Comparison of ENCODE assay signal across 15 cellular contexts in genomic region chr13:37656247-37656940, GRCh38. TPM values are rescaled to one million over a fixed set of nuclear protein-coding genes. Genes with fewer than 3 reads are reported as not detected.
DNase-seq lines count a peak whose midpoint lies in the region; ATAC-seq, FAIRE-seq and TF ChIP-seq lines count a peak whose summit lies in the region.
"Had no signal": no experiment of that assay in that cellular context is flagged by ENCODE, and none has a peak within 500 bp of the region (broad histone marks: within the 10 kb centered on the region; RNA-seq: fewer than 3 reads in every experiment).

No MANE protein-coding gene starts in this region.

- no peaks in the 10 kb centered on the region for H4K20me1 ChIP-seq in astrocyte (ENCODE audit: insufficient read depth, low read length)

- H3K4me2 ChIP-seq in astrocyte (ENCODE audit: low read length) = peak overlapping the region; percentile 62

- peak; percentile 20 for ATAC-seq in activated naive CD8-positive, alpha-beta T cell treated with anti-CD3 and anti-CD28 coated beads, Interleukin-2, amount 50 U/mL, for 24 hours
- peak; percentile 54 for ATAC-seq in aorta (ENCODE audit: low FRiP score)
- no peak for ATAC-seq in HG02588 (IDR thresholded peaks at IDR 0.05; ENCODE audit: unreplicated experiment)
- no peak for ATAC-seq in HG03159 (IDR thresholded peaks at IDR 0.05; ENCODE audit: unreplicated experiment)
- ATAC-seq: activated T-cell treated with anti-CD3 and anti-CD28 coated beads, Interleukin-2, amount 50 U/mL, for 72 hours had no signal

- H3K27ac ChIP-seq in astrocyte (ENCODE audit: low read depth, low read length) (peak overlapping the region; percentile 97), aorta (ENCODE audit: low read depth in 1 of 2, low read length in 2 of 2) (peak overlapping the region in 1 of 2 donors; percentile 17)
- H3K27ac ChIP-seq: 22Rv1, right atrium auricular region, VCaP had no signal

- H3K4me3 ChIP-seq in astrocyte (ENCODE audit: insufficient read depth, low read depth, low read length) (no peak overlapping the region), aorta (ENCODE audit: low read length in 2 of 2) (no peak overlapping the region)
- H3K4me3 ChIP-seq: right atrium auricular region had no signal

- no peaks in the 10 kb centered on the region for H3K36me3 Mint-ChIP-seq in activated naive CD8-positive, alpha-beta T cell treated with anti-CD3 and anti-CD28 coated beads, Interleukin-2, amount 50 U/mL, for 24 hours (ENCODE audit: low read depth)
- no peaks in the 10 kb centered on the region for H3K36me3 Mint-ChIP-seq in activated naive CD8-positive, alpha-beta T cell treated with anti-CD3 and anti-CD28 coated beads for 36 hours
- no peaks in the 10 kb centered on the region for H3K36me3 Mint-ChIP-seq in astrocyte (ENCODE audit: low read depth, unreplicated experiment)

- H3K9ac ChIP-seq in astrocyte (ENCODE audit: low read length) = peak overlapping the region; percentile 68

- no peak overlapping the region for H3K27ac Mint-ChIP-seq in activated naive CD8-positive, alpha-beta T cell treated with anti-CD3 and anti-CD28 coated beads, Interleukin-2, amount 50 U/mL, for 24 hours
- H3K27ac Mint-ChIP-seq in activated naive CD8-positive, alpha-beta T cell treated with anti-CD3 and anti-CD28 coated beads for 36 hours = no peak overlapping the region
- peak overlapping the region; percentile 99 for H3K27ac Mint-ChIP-seq in astrocyte (ENCODE audit: unreplicated experiment)
- H3K27ac Mint-ChIP-seq: activated T-cell treated with anti-CD3 and anti-CD28 coated beads, Interleukin-2, amount 50 U/mL, for 72 hours had no signal

- H3K4me1 ChIP-seq in astrocyte (ENCODE audit: insufficient read depth, low read length) (peaks cover 21% of the 10 kb centered on the region), aorta (ENCODE audit: control insufficient read depth in 1 of 2, insufficient read depth in 2 of 2, low read length in 2 of 2) (no peaks in the 10 kb centered on the region)
- H3K4me1 ChIP-seq: right atrium auricular region had no signal

- no peak overlapping the region for H2AFZ ChIP-seq in astrocyte (ENCODE audit: low read depth, low read length)

- no peak for TF ChIP-seq CTCF in astrocyte (IDR thresholded peaks at IDR 0.05; ENCODE audit: insufficient read depth, low read depth, low read length)

- intact Hi-C loops in aorta (cut with DNase I) = no loop called here

- H3K36me3 ChIP-seq in astrocyte (ENCODE audit: insufficient read depth, low read length) (no peaks in the 10 kb centered on the region), aorta (ENCODE audit: control insufficient read depth in 1 of 2, insufficient read depth in 2 of 2, low read length in 1 of 2) (no peaks in the 10 kb centered on the region)
- H3K36me3 ChIP-seq: right atrium auricular region had no signal

- no peak for DNase-seq in activated naive CD8-positive, alpha-beta T cell treated with anti-CD3 and anti-CD28 coated beads, Interleukin-2, amount 50 U/mL, for 24 hours
- DNase-seq in activated naive CD8-positive, alpha-beta T cell treated with anti-CD3 and anti-CD28 coated beads for 36 hours = no peak
- peak; percentile 99 for DNase-seq in astrocyte (ENCODE audit: low read depth)
- peak; percentile 62 for DNase-seq in hepatic stellate cell (ENCODE audit: low spot score)
- DNase-seq in aorta = peak in 1 of 2 donors; percentile 47
- DNase-seq in activated effector memory CD4-positive, alpha-beta T cell treated with Interleukin-2 at 50 U/mL for 16 hours = no peak
- DNase-seq: activated T-cell treated with anti-CD3 and anti-CD28 coated beads, Interleukin-2, amount 50 U/mL, for 72 hours; effector memory CD4-positive, alpha-beta T cell; NCI-H187 treated with DMSO at 0.1 percent for 48 hours; OCI-M1 had no signal

- H3K9me3 Mint-ChIP-seq in activated naive CD8-positive, alpha-beta T cell treated with anti-CD3 and anti-CD28 coated beads, Interleukin-2, amount 50 U/mL, for 24 hours = no peaks in the 10 kb centered on the region
- no peaks in the 10 kb centered on the region for H3K9me3 Mint-ChIP-seq in activated naive CD8-positive, alpha-beta T cell treated with anti-CD3 and anti-CD28 coated beads for 36 hours
- no peaks in the 10 kb centered on the region for H3K9me3 Mint-ChIP-seq in astrocyte (ENCODE audit: unreplicated experiment)

- no peak overlapping the region for H3K4me3 Mint-ChIP-seq in activated naive CD8-positive, alpha-beta T cell treated with anti-CD3 and anti-CD28 coated beads, Interleukin-2, amount 50 U/mL, for 24 hours
- no peak overlapping the region for H3K4me3 Mint-ChIP-seq in activated naive CD8-positive, alpha-beta T cell treated with anti-CD3 and anti-CD28 coated beads for 36 hours
- H3K4me3 Mint-ChIP-seq in astrocyte (ENCODE audit: unreplicated experiment) = no peak overlapping the region
- H3K4me3 Mint-ChIP-seq: activated T-cell treated with anti-CD3 and anti-CD28 coated beads, Interleukin-2, amount 50 U/mL, for 72 hours had no signal

- H3K27me3 Mint-ChIP-seq in activated naive CD8-positive, alpha-beta T cell treated with anti-CD3 and anti-CD28 coated beads, Interleukin-2, amount 50 U/mL, for 24 hours = no peaks in the 10 kb centered on the region
- no peaks in the 10 kb centered on the region for H3K27me3 Mint-ChIP-seq in activated naive CD8-positive, alpha-beta T cell treated with anti-CD3 and anti-CD28 coated beads for 36 hours
- no peaks in the 10 kb centered on the region for H3K27me3 Mint-ChIP-seq in astrocyte (ENCODE audit: low read depth, unreplicated experiment)

- peak; percentile 92 for FAIRE-seq in astrocyte (lab: Jason Lieb, UNC)

- H3K9me3 ChIP-seq in astrocyte (ENCODE audit: insufficient read depth, low read depth, low read length) (no peaks in the 10 kb centered on the region), aorta (ENCODE audit: control insufficient read depth, low read length) (no peaks in the 10 kb centered on the region)
- H3K9me3 ChIP-seq: right atrium auricular region had no signal

- H3K27me3 ChIP-seq in astrocyte (ENCODE audit: insufficient read depth, low read length) (no peaks in the 10 kb centered on the region), aorta (ENCODE audit: control insufficient read depth in 1 of 2, insufficient read depth in 2 of 2, low read length in 1 of 2) (no peaks in the 10 kb centered on the region)
- H3K27me3 ChIP-seq: right atrium auricular region had no signal

- H3K4me1 Mint-ChIP-seq in activated naive CD8-positive, alpha-beta T cell treated with anti-CD3 and anti-CD28 coated beads, Interleukin-2, amount 50 U/mL, for 24 hours = no peaks in the 10 kb centered on the region
- H3K4me1 Mint-ChIP-seq in activated naive CD8-positive, alpha-beta T cell treated with anti-CD3 and anti-CD28 coated beads for 36 hours = no peaks in the 10 kb centered on the region
- H3K4me1 Mint-ChIP-seq in astrocyte (ENCODE audit: low read depth, unreplicated experiment) = peaks cover 10% of the 10 kb centered on the region

- WGBS in aorta, 2 donors = 41 to 52% methylated on average over 7 of the region's 7 CpGs

- no peaks in the 10 kb centered on the region for H3K79me2 ChIP-seq in astrocyte (ENCODE audit: insufficient read depth, low read length)

RNA-seq across cellular contexts. Expression of gene POSTN, which starts 57.8 kb away (rescaled TPM):
- total RNA-seq in activated naive CD8-positive, alpha-beta T cell treated with anti-CD3 and anti-CD28 coated beads for 36 hours = not detected
- 18.6 and 26.6 TPM in 2 replicates for total RNA-seq in astrocyte
- 100 to 1,000 TPM; 160 to 190 TPM for total RNA-seq in aorta
- polyA plus RNA-seq in aorta = 100 to 1,000 TPM; 100 to 218 TPM
- total RNA-seq: activated T-cell treated with anti-CD3 and anti-CD28 coated beads, Interleukin-2, amount 50 U/mL, for 72 hours had no signal

Comparison
In these comparisons a context has a peak if more than half of its experiments do, and no peak if none do; other contexts are left out.
1. ATAC-seq: peak in activated naive CD8-positive, alpha-beta T cell treated with anti-CD3 and anti-CD28 coated beads, Interleukin-2, amount 50 U/mL, for 24 hours (single experiment) and aorta (single experiment); none in HG02588 (single experiment) and HG03159 (single experiment).
2. DNase-seq: peak in astrocyte (single experiment) and hepatic stellate cell (single experiment); none in activated naive CD8-positive, alpha-beta T cell treated with anti-CD3 and anti-CD28 coated beads, Interleukin-2, amount 50 U/mL, for 24 hours (single experiment), activated naive CD8-positive, alpha-beta T cell treated with anti-CD3 and anti-CD28 coated beads for 36 hours (single experiment) and activated effector memory CD4-positive, alpha-beta T cell treated with Interleukin-2 at 50 U/mL for 16 hours (single experiment).
3. RNA of gene POSTN, which starts 57.8 kb away (total RNA-seq): 160 to 190 TPM in aorta and 18.6 to 26.6 TPM in astrocyte; not detected in activated naive CD8-positive, alpha-beta T cell treated with anti-CD3 and anti-CD28 coated beads for 36 hours; every median in the first group is over 10 times any median in the second.